In genomic region chr7:1846331-1847065, GRCh38 we compare ENCODE assay signal across 14 cellular contexts.
DNase-seq lines count a peak whose midpoint lies in the region; ATAC-seq lines count a peak whose summit lies in the region.
"Had no signal": no experiment of that assay in that cellular context is flagged by ENCODE, and none has a peak within 500 bp of the region (broad histone marks: within the 10 kb centered on the region; RNA-seq: fewer than 3 reads in every experiment).

No MANE protein-coding gene starts in this region.

- DNase-seq in SIG-M5 treated with dmso at 0.1 percent for 504 hours (lab: John Stamatoyannopoulos, UW; ENCODE audit: unreplicated experiment) (peak; percentile 41), SIG-M5 (lab: John Stamatoyannopoulos, UW) (no peak), NOMO-1 treated with DMSO at 0.1 percent for 48 hours (lab: John Stamatoyannopoulos, UW; ENCODE audit: unreplicated experiment) (peak; percentile 83), cardiac septum (ENCODE audit: low spot score) (peak; percentile 75), retina (peak; percentile 42), EL (no peak), HT-29 (ENCODE audit: low spot score) (no peak)
- DNase-seq: 8988T; CD4-positive, CD25-positive, alpha-beta regulatory T cell; effector memory CD4-positive, alpha-beta T cell; NCI-H146; stimulated activated naive CD4-positive, alpha-beta T cell had no signal

- no peak for ATAC-seq in HG02840 (IDR thresholded peaks at IDR 0.05; ENCODE audit: low FRiP score, unreplicated experiment)
- ATAC-seq: pancreas had no signal

- intact Hi-C loops in cardiac septum (cut with DNase I), result no loop called here

Comparison
In these comparisons a context has a peak if more than half of its experiments do, and no peak if none do; other contexts are left out.
1. DNase-seq: peak in SIG-M5 treated with dmso at 0.1 percent for 504 hours (single experiment), NOMO-1 treated with DMSO at 0.1 percent for 48 hours (single experiment), cardiac septum (single experiment) and retina (single experiment); none in SIG-M5 (single experiment), EL (single experiment) and HT-29 (single experiment).